ENCODE assay signal across 8 cellular contexts in the genomic region with DNA sequence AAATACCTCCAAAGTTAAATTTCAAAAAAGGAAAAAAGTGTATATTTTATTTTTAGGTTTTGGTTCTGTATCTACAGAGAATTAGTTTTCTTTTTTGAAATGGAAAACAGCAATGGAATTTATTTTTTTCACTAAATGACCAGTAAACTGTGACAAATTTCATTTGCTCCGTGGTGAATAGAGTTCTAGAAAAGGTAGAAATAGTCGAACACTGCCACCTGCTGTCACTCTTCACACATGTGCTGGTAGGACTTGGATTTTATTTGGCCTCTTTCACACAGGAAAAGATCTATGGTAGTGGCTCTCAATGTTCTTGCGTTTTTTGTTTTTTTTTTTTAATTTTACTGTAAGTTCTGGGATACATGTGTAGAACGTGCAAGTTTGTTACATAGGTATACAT.
DNase-seq lines count a peak whose midpoint lies in the region; ATAC-seq and TF ChIP-seq lines count a peak whose summit lies in the region.

No MANE protein-coding gene starts in this region.

- no peaks in the 10 kb centered on the region for H3K27me3 ChIP-seq in trophoblast cell (ENCODE audit: insufficient read depth, low read length)

- H3K14ac ChIP-seq in trophoblast cell (ENCODE audit: low read length), result no peak overlapping the region

- H4K12ac ChIP-seq in trophoblast cell (ENCODE audit: low read depth, low read length), result no peak overlapping the region

- ATAC-seq in GM19455 (IDR thresholded peaks at IDR 0.05; ENCODE audit: unreplicated experiment), result peak; percentile 59
- no peak for ATAC-seq in GM18873 (IDR thresholded peaks at IDR 0.05; ENCODE audit: low FRiP score, unreplicated experiment)

- no peak overlapping the region for H4K8ac ChIP-seq in trophoblast cell (ENCODE audit: low read depth, low read length)

- H3K79me2 ChIP-seq in trophoblast cell (ENCODE audit: control insufficient read depth, insufficient read depth, low read length, poor library complexity), result no peaks in the 10 kb centered on the region

- no peaks in the 10 kb centered on the region for H3K79me1 ChIP-seq in trophoblast cell (ENCODE audit: low read length)

- H3K9me3 ChIP-seq in trophoblast cell (ENCODE audit: insufficient read depth, low read depth, low read length), result peaks cover 3% of the 10 kb centered on the region

- H3K18ac ChIP-seq in trophoblast cell (ENCODE audit: low read length), result no peak overlapping the region

- H2BK5ac ChIP-seq in trophoblast cell (ENCODE audit: low read depth, low read length, poor library complexity), result no peak overlapping the region

- H3K4me2 ChIP-seq in trophoblast cell (ENCODE audit: low read length), result no peak overlapping the region

- H3K36me3 ChIP-seq in trophoblast cell (ENCODE audit: control insufficient read depth in 1 of 2, insufficient read depth in 2 of 2, low read length in 2 of 2), result no peaks in the 10 kb centered on the region

- H2BK12ac ChIP-seq in trophoblast cell (ENCODE audit: low read length), result no peak overlapping the region

- no CpG with 5 or more reads among the region's 4 CpGs for WGBS in trophoblast cell (ENCODE audit: extremely low coverage, insufficient coverage, insufficient read length)

- no peak overlapping the region for H2AFZ ChIP-seq in trophoblast cell (ENCODE audit: insufficient read depth, low read length, poor library complexity)

- H2AK5ac ChIP-seq in trophoblast cell (ENCODE audit: low read length), result no peak overlapping the region

- DNase-seq in DMS114 treated with DMSO at 0.1 percent for 48 hours (lab: John Stamatoyannopoulos, UW; ENCODE audit: unreplicated experiment) (peak; percentile 32), M059J (ENCODE audit: low read depth) (peak; percentile 76), T follicular helper cell (ENCODE audit: low read depth) (peak; percentile 5), fibroblast of pulmonary artery (ENCODE audit: low read depth) (peak; percentile 84), trophoblast cell (peak; percentile 33 to 72), UCSD-AML1 (lab: John Stamatoyannopoulos, UW; ENCODE audit: unreplicated experiment) (no peak)

- peak; percentile 67 for TF ChIP-seq CTCF in fibroblast of pulmonary artery (IDR thresholded peaks at IDR 0.05; ENCODE audit: low read length, missing control alignments)

- no peak overlapping the region for H3K4me3 ChIP-seq in fibroblast of pulmonary artery (replicated peaks; ENCODE audit: low read depth, low read length)
- H3K4me3 ChIP-seq in trophoblast cell (ENCODE audit: low read depth, low read length), result no peak overlapping the region

- H3K4ac ChIP-seq in trophoblast cell (ENCODE audit: low read depth, low read length), result no peak overlapping the region

- H3K23ac ChIP-seq in trophoblast cell (ENCODE audit: low read length), result no peak overlapping the region

- no peak overlapping the region for H3K9ac ChIP-seq in trophoblast cell (ENCODE audit: low read length)

- H3K27ac ChIP-seq in trophoblast cell (ENCODE audit: low read depth, low read length), result no peak overlapping the region

- no peaks in the 10 kb centered on the region for H3K4me1 ChIP-seq in trophoblast cell (ENCODE audit: control insufficient read depth in 1 of 2, insufficient read depth in 2 of 2, low read length in 2 of 2)

- H4K91ac ChIP-seq in trophoblast cell (ENCODE audit: low read depth, low read length), result no peak overlapping the region

- H2BK120ac ChIP-seq in trophoblast cell (ENCODE audit: insufficient read depth, low read length, poor library complexity), result no peak overlapping the region
